Comparison of ENCODE assay signal across 8 cellular contexts in the genomic region with DNA sequence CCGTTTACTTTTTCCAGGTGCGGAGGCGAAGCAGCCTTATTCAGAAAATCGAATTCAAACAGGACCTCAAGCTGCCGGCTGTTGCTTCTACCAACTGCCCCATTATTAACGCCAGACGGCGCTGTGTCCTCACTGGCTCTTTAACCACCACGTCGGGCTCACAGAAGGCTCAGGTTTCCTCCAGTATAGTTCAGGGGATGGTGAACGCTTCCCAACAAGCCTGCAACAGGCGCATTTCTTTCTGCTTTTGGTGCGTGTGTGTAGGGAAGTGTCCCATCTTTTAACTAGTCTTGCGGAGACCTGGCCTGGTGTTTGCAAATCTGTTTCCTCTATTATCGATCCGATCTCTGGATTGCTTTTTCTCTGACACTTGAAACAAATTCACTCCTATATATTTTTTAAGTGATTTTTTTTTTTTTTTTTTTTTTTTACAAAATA. TPM values are rescaled to one million over a fixed set of nuclear protein-coding genes. Genes with fewer than 3 reads are reported as not detected.
DNase-seq lines count a peak whose midpoint lies in the region; ATAC-seq and TF ChIP-seq lines count a peak whose summit lies in the region.

No MANE protein-coding gene starts in this region.

- no peak overlapping the region for H3K27ac ChIP-seq in H9 (ENCODE audit: insufficient read length, low read depth, low read length)
- H3K27ac ChIP-seq in cardiac muscle cell: no peak overlapping the region

- H3K36me3 ChIP-seq in cardiac muscle cell: no peaks in the 10 kb centered on the region

- H3K27me3 ChIP-seq in H9 (ENCODE audit: insufficient read depth, low read length) (peaks cover 23% of the 10 kb centered on the region; the same call in 1 of the 2 replicates), cardiac muscle cell (peaks cover 40% of the 10 kb centered on the region)

- H2AK5ac ChIP-seq in H9 (ENCODE audit: insufficient read length, low read length): no peak overlapping the region

- DNase-seq in DMS53 (lab: John Stamatoyannopoulos, UW) (peak; percentile 98), H9 (peak; percentile 92), NCI-H1436 treated with DMSO at 0.1 percent for 48 hours (lab: John Stamatoyannopoulos, UW) (peak; percentile 93), SW 1271 (lab: John Stamatoyannopoulos, UW) (peak; percentile 21 to 65), cardiac muscle cell (ENCODE audit: low read depth in 1 of 2, low spot score in 1 of 2) (peak; percentile 94 to 95), putamen (ENCODE audit: low spot score) (peak; percentile 82)
- DNase-seq in activated naive CD8-positive, alpha-beta T cell treated with anti-CD3 and anti-CD28 coated beads, Interleukin-2, amount 50 U/mL, for 16 hours (ENCODE audit: low read depth, low spot score): peak; percentile 37

- no peak overlapping the region for H2BK5ac ChIP-seq in H9 (ENCODE audit: insufficient read length, low read length)

- H4K8ac ChIP-seq in H9 (replicated peaks; ENCODE audit: insufficient read length, low read depth, low read length): no peak overlapping the region

- H3K27ac Mint-ChIP-seq in H9: no peak overlapping the region

- H2AFZ ChIP-seq in H9 (ENCODE audit: low read length): no peak overlapping the region

- no peak overlapping the region for H4K5ac ChIP-seq in H9 (ENCODE audit: insufficient read length, low read depth, low read length)

- H4K20me1 ChIP-seq in H9 (ENCODE audit: control insufficient read depth, insufficient read depth, insufficient read length): no peaks in the 10 kb centered on the region

- no peak overlapping the region for H3K4ac ChIP-seq in H9 (ENCODE audit: low read depth, low read length)

- no peak overlapping the region for H3K23ac ChIP-seq in H9 (ENCODE audit: insufficient read length, low read depth, low read length)

- no peak overlapping the region for H2BK120ac ChIP-seq in H9 (ENCODE audit: low read depth, low read length, poor library complexity, severe bottlenecking)

- ATAC-seq in HG03097 (IDR thresholded peaks at IDR 0.05; ENCODE audit: low FRiP score, unreplicated experiment): no peak

- H3K23me2 ChIP-seq in H9 (ENCODE audit: insufficient read length, low read depth, low read length, poor library complexity, severe bottlenecking): peaks cover 17% of the 10 kb centered on the region

- H3K4me3 ChIP-seq in cardiac muscle cell: no peak overlapping the region

- H2BK20ac ChIP-seq in H9 (ENCODE audit: low read depth, low read length, poor library complexity, severe bottlenecking): no peak overlapping the region

- H3K14ac ChIP-seq in H9 (ENCODE audit: insufficient read depth, low read length): no peak overlapping the region

- no peak overlapping the region for H4K91ac ChIP-seq in H9 (ENCODE audit: insufficient read length, low read depth, low read length)

- H3K36me3 Mint-ChIP-seq in H9 (ENCODE audit: insufficient read depth in 1 of 3, low read depth in 3 of 3): no peaks in the 10 kb centered on the region

- TF ChIP-seq CTCF in H9 (conservative IDR thresholded peaks at IDR 0.05): peak; percentile 91
- peak; percentile 99 for TF ChIP-seq CTCF in cardiac muscle cell (IDR thresholded peaks at IDR 0.05; ENCODE audit: low read depth, low read length)

- no CpG with 5 or more reads among the region's 16 CpGs for WGBS in H9 (ENCODE audit: extremely low coverage, insufficient read length, low lambda C conversion rate)

- no peaks in the 10 kb centered on the region for H3K79me2 ChIP-seq in H9 (ENCODE audit: insufficient read depth, low read length)

- H3K79me1 ChIP-seq in H9 (ENCODE audit: insufficient read depth, low read depth, low read length, poor library complexity, severe bottlenecking): no peaks in the 10 kb centered on the region

- peak overlapping the region; percentile 42 to 69; a peak in 4 of 5 replicates for H3K4me3 Mint-ChIP-seq in H9

- H2BK15ac ChIP-seq in H9 (ENCODE audit: low read depth, low read length): no peak overlapping the region

- peaks cover 29 to 30% of the 10 kb centered on the region in 2 experiments for H3K4me1 Mint-ChIP-seq in H9

- no peak overlapping the region for H3T11ph ChIP-seq in H9 (ENCODE audit: low read length)

- no peak overlapping the region for H3K56ac ChIP-seq in H9 (ENCODE audit: insufficient read length, low read depth, low read length)

- peaks cover 79% of the 10 kb centered on the region for H3K27me3 Mint-ChIP-seq in H9 (ENCODE audit: low read depth)

- H3K4me1 ChIP-seq in H9 (ENCODE audit: insufficient read depth, low read length) (peaks cover 6% of the 10 kb centered on the region; the same call in 1 of the 2 replicates), cardiac muscle cell (ENCODE audit: low read depth) (no peaks in the 10 kb centered on the region)

- peak overlapping the region; percentile 56 for H3K4me2 ChIP-seq in H9 (ENCODE audit: insufficient read depth, insufficient read length, low read length)

- no peaks in the 10 kb centered on the region for H3K9me3 Mint-ChIP-seq in H9

- H3K9me3 ChIP-seq in H9 (ENCODE audit: control insufficient read depth, low read depth, low read length) (no peaks in the 10 kb centered on the region), cardiac muscle cell (ENCODE audit: low read depth) (no peaks in the 10 kb centered on the region)

- H2BK12ac ChIP-seq in H9 (ENCODE audit: insufficient read length, low read depth, low read length): no peak overlapping the region

- H3K18ac ChIP-seq in H9 (ENCODE audit: insufficient read length, low read depth, low read length): no peak overlapping the region

- H3K9ac ChIP-seq in H9 (ENCODE audit: extremely low read depth, insufficient read length, low read length): no peak overlapping the region

RNA-seq across cellular contexts. Expression of a gene that starts 0.8 kb away (rescaled TPM):
- total RNA-seq in H9 (2021) (0.09 and 0.11 TPM in 2 replicates), cardiac muscle cell (2.4 and 7.6 TPM in 2 replicates)
- polyA plus RNA-seq in cardiac muscle cell: 0.71 and 4.8 TPM in 2 replicates

Comparison
In these comparisons a context has a peak if more than half of its experiments do, and no peak if none do; other contexts are left out.
1. DNase-seq: peak in every context shown above with its lines; median percentile 98 in DMS53; 94 in cardiac muscle cell; 93 in NCI-H1436 treated with DMSO at 0.1 percent for 48 hours; 92 in H9; 82 in putamen; 43 in SW 1271; 37 in activated naive CD8-positive, alpha-beta T cell treated with anti-CD3 and anti-CD28 coated beads, Interleukin-2, amount 50 U/mL, for 16 hours.